In genomic region chr19:5903502-5904301, GRCh38 we compare ENCODE assay signal across 8 cellular contexts. TPM values are rescaled to one million over a fixed set of nuclear protein-coding genes. Genes with fewer than 3 reads are reported as not detected.
A peak's percentile ranks its signal among the peaks of the same experiment; 100 is the strongest.
DNase-seq lines count a peak whose midpoint lies in the region; TF ChIP-seq lines count a peak whose summit lies in the region.

Gene NDUFA11 (minus strand): TSS chr19:5903790. CDS start chr19:5903708, 82 bp downstream.

- peak within 1 kb of the TSS; percentile 80 for H3K27ac ChIP-seq in subcutaneous abdominal adipose tissue (ENCODE audit: low read depth, low read length)

- H3K27me3 Mint-ChIP-seq in neural crest cell (ENCODE audit: low read depth): peaks cover 10% of the 10 kb centered on the region

- no peaks in the 10 kb centered on the region for H3K36me3 Mint-ChIP-seq in neural crest cell (ENCODE audit: low read depth)

- TF ChIP-seq CTCF in fibroblast of villous mesenchyme (IDR thresholded peaks at IDR 0.05; ENCODE audit: insufficient read depth, low read depth, low read length) (no peak), neural crest cell (conservative IDR thresholded peaks at IDR 0.05) (no peak)

- H3K4me3 Mint-ChIP-seq in neural crest cell: peak within 1 kb of the TSS; percentile 99

- H3K36me3 ChIP-seq in HAP-1 (replicated peaks) (peaks cover 23% of the 10 kb centered on the region), MG63 (peaks cover 5% of the 10 kb centered on the region; the same call in 1 of the 2 replicates), subcutaneous abdominal adipose tissue (ENCODE audit: control insufficient read depth in 5 of 5, insufficient read depth in 5 of 5, low read length in 5 of 5) (peaks cover 0 to 10% (median 6%) of the 10 kb centered on the region in 5 donors)

- H3K9me3 Mint-ChIP-seq in neural crest cell: no peaks in the 10 kb centered on the region

- DNase-seq in ELF-1 (ENCODE audit: low read depth, low spot score): peak; percentile 98
- peak; percentile 89 to 99 for DNase-seq in HAP-1 (ENCODE audit: low spot score in 2 of 2)
- peak; percentile 93 for DNase-seq in MG63
- peak; percentile 91 to 93 for DNase-seq in SHP77 (lab: John Stamatoyannopoulos, UW)
- DNase-seq in activated effector memory CD4-positive, alpha-beta T cell treated with Interleukin-2 at 50 U/mL for 16 hours: peak; percentile 93
- DNase-seq in fibroblast of villous mesenchyme (ENCODE audit: low read depth): peak; percentile 97
- peak; percentile 98 for DNase-seq in neural crest cell (ENCODE audit: low read depth, low spot score)

- in situ Hi-C loops in HAP-1 (cut with MboI; ENCODE audit: low sequenced_read_pairs): no loop called here

- peaks cover 24% of the 10 kb centered on the region for H3K4me1 Mint-ChIP-seq in neural crest cell

- no peaks in the 10 kb centered on the region for H3K9me3 ChIP-seq in HAP-1
- H3K9me3 ChIP-seq in MG63: no peaks in the 10 kb centered on the region
- no peaks in the 10 kb centered on the region for H3K9me3 ChIP-seq in subcutaneous abdominal adipose tissue (ENCODE audit: control insufficient read depth in 5 of 5, low read length in 5 of 5)

- H3K9ac ChIP-seq in subcutaneous abdominal adipose tissue (ENCODE audit: low read length in 5 of 5): peak within 1 kb of the TSS; percentile 87 to 100 (median 97)

- H3K4me1 ChIP-seq in HAP-1 (peaks cover 6% of the 10 kb centered on the region; the same call in 1 of the 2 replicates), subcutaneous abdominal adipose tissue (ENCODE audit: control insufficient read depth in 5 of 5, insufficient read depth in 5 of 5, low read length in 5 of 5) (peaks cover 5 to 36% (median 27%) of the 10 kb centered on the region in 5 donors)

- H3K27ac Mint-ChIP-seq in neural crest cell (ENCODE audit: unreplicated experiment): peak within 1 kb of the TSS; percentile 99

- H3K4me3 ChIP-seq in HAP-1 (peak within 1 kb of the TSS; percentile 98), MG63 (peak within 1 kb of the TSS; percentile 100), fibroblast of villous mesenchyme (ENCODE audit: low read depth, low read length) (peak within 1 kb of the TSS; percentile 100), subcutaneous abdominal adipose tissue (ENCODE audit: low read depth in 1 of 5, low read length in 5 of 5) (peak within 1 kb of the TSS; percentile 94 to 98 (median 97))

- no peaks in the 10 kb centered on the region for H3K27me3 ChIP-seq in HAP-1 (ENCODE audit: low read depth)
- H3K27me3 ChIP-seq in MG63: no peaks in the 10 kb centered on the region
- H3K27me3 ChIP-seq in subcutaneous abdominal adipose tissue (ENCODE audit: control insufficient read depth in 5 of 5, insufficient read depth in 4 of 5, low read length in 5 of 5): peaks cover 0 to 2% (median 0%) of the 10 kb centered on the region in 5 donors

RNA-seq across cellular contexts. Expression of gene NDUFA11, which starts in this region (rescaled TPM):
- total RNA-seq in MG63 (2014; rRNA removed; shearing (Covaris generic); ENCODE audit: low replicate concordance): 105 and 257 TPM in 2 replicates
- total RNA-seq in fibroblast of villous mesenchyme: 257 and 321 TPM in 2 replicates
- 230 and 239 TPM in 2 replicates for total RNA-seq in neural crest cell

Comparison
In these comparisons a context has a peak if more than half of its experiments do, and no peak if none do; other contexts are left out.
1. Peak in every context shown above with its lines: DNase-seq, H3K4me3 ChIP-seq and H3K27ac ChIP-seq.